13 cellular contexts compared by ENCODE assay signal in genomic region chr16:53081032-53081424, GRCh38. TPM values are rescaled to one million over a fixed set of nuclear protein-coding genes. Genes with fewer than 3 reads are reported as not detected.
DNase-seq lines count a peak whose midpoint lies in the region; ATAC-seq and TF ChIP-seq lines count a peak whose summit lies in the region.
"Had no signal": no experiment of that assay in that cellular context is flagged by ENCODE, and none has a peak within 500 bp of the region (broad histone marks: within the 10 kb centered on the region; RNA-seq: fewer than 3 reads in every experiment).

No MANE protein-coding gene starts in this region.

- ATAC-seq in HG02678 (IDR thresholded peaks at IDR 0.05; ENCODE audit: unreplicated experiment) (no peak), GM18861 (IDR thresholded peaks at IDR 0.05; ENCODE audit: unreplicated experiment) (no peak), sciatic nerve (no peak)

- no peaks in the 10 kb centered on the region for H3K36me3 Mint-ChIP-seq in activated T-cell treated with anti-CD3 and anti-CD28 coated beads, Interleukin-2, amount 50 U/mL, for 24 hours (ENCODE audit: low read depth)

- DNase-seq in Karpas-422 (peak; percentile 7), dorsolateral prefrontal cortex (no peak), sciatic nerve (ENCODE audit: low spot score) (no peak)
- DNase-seq in activated T-cell treated with anti-CD3 and anti-CD28 coated beads, Interleukin-2, amount 50 U/mL, for 24 hours, result no peak
- DNase-seq: activated CD4-positive, CD25-positive, alpha-beta regulatory T cell treated with anti-CD3 and anti-CD28 coated beads, Interleukin-2, amount 50 U/mL, for 72 hours; CD4-positive, CD25-positive, alpha-beta regulatory T cell; SHP77 treated with DMSO at 0.1 percent for 48 hours had no signal

- peaks cover 88% of the 10 kb centered on the region for H3K79me2 ChIP-seq in Karpas-422 (ENCODE audit: low read length)

- H3K9me3 ChIP-seq in Karpas-422 (ENCODE audit: low read length), result no peaks in the 10 kb centered on the region
- H3K9me3 ChIP-seq in mesodermal cell (ENCODE audit: control insufficient read depth, low read length), result no peaks in the 10 kb centered on the region
- no peaks in the 10 kb centered on the region for H3K9me3 ChIP-seq in subcutaneous abdominal adipose tissue (ENCODE audit: control insufficient read depth in 5 of 5, low read length in 5 of 5)

- H3K4me1 Mint-ChIP-seq in activated T-cell treated with anti-CD3 and anti-CD28 coated beads, Interleukin-2, amount 50 U/mL, for 24 hours (ENCODE audit: low read depth), result peaks cover 10% of the 10 kb centered on the region
- H3K4me1 Mint-ChIP-seq: CD4-positive, CD25-positive, alpha-beta regulatory T cell had no signal

- H3K4me3 ChIP-seq in Karpas-422 (ENCODE audit: low read length), result no peak overlapping the region
- H3K4me3 ChIP-seq in dorsolateral prefrontal cortex, result peak overlapping the region in 8 of 59 donors; percentile 0 to 30 (median 11)
- H3K4me3 ChIP-seq in mesodermal cell (ENCODE audit: extremely low read depth, insufficient read depth, low read length, poor library complexity, severe bottlenecking), result no peak overlapping the region
- H3K4me3 ChIP-seq in subcutaneous abdominal adipose tissue (ENCODE audit: low read depth in 1 of 5, low read length in 5 of 5), result no peak overlapping the region

- H3K27ac ChIP-seq in Karpas-422 (ENCODE audit: low read length) (no peak overlapping the region), dorsolateral prefrontal cortex (peak overlapping the region in 36 of 59 donors; percentile 1 to 77 (median 32)), mesodermal cell (ENCODE audit: low read depth, low read length, severe bottlenecking) (peak overlapping the region; percentile 85), subcutaneous abdominal adipose tissue (ENCODE audit: low read depth, low read length) (peak overlapping the region; percentile 83)
- H3K27ac ChIP-seq: KMS-11 had no signal

- H4K20me1 ChIP-seq in Karpas-422 (ENCODE audit: insufficient read depth, low read depth, low read length), result no peaks in the 10 kb centered on the region; the same call in 1 of the 2 replicates

- no peaks in the 10 kb centered on the region for H3K36me3 ChIP-seq in Karpas-422 (ENCODE audit: insufficient read depth, low read length)
- H3K36me3 ChIP-seq in mesodermal cell (ENCODE audit: control insufficient read depth, insufficient read depth, low read length), result peaks cover 12% of the 10 kb centered on the region
- H3K36me3 ChIP-seq in subcutaneous abdominal adipose tissue (ENCODE audit: control insufficient read depth in 5 of 5, insufficient read depth in 5 of 5, low read length in 5 of 5), result no peaks in the 10 kb centered on the region

- intact Hi-C loops in dorsolateral prefrontal cortex (cut with DNase I), result loop anchor here in 1 of 2 donors (10.0 kb wide), 1 partner anchor 124 kb away; no protein-coding TSS in a partner anchor
- intact Hi-C loops in sciatic nerve (cut with DNase I), result no loop called here

- H3K9ac ChIP-seq in Karpas-422 (ENCODE audit: low read length) (no peak overlapping the region), subcutaneous abdominal adipose tissue (ENCODE audit: low read length in 5 of 5) (no peak overlapping the region)
- H3K9ac ChIP-seq: KMS-11 had no signal

- no peak overlapping the region for H3K27ac Mint-ChIP-seq in activated T-cell treated with anti-CD3 and anti-CD28 coated beads, Interleukin-2, amount 50 U/mL, for 24 hours
- H3K27ac Mint-ChIP-seq: CD4-positive, CD25-positive, alpha-beta regulatory T cell; memory B cell had no signal

- no peaks in the 10 kb centered on the region for H3K9me3 Mint-ChIP-seq in activated T-cell treated with anti-CD3 and anti-CD28 coated beads, Interleukin-2, amount 50 U/mL, for 24 hours

- no peaks in the 10 kb centered on the region for H3K27me3 ChIP-seq in Karpas-422 (ENCODE audit: low read length)
- no peaks in the 10 kb centered on the region for H3K27me3 ChIP-seq in dorsolateral prefrontal cortex
- no peaks in the 10 kb centered on the region for H3K27me3 ChIP-seq in subcutaneous abdominal adipose tissue (ENCODE audit: control insufficient read depth in 5 of 5, insufficient read depth in 4 of 5, low read length in 5 of 5)

- H3K9me2 ChIP-seq in Karpas-422 (replicated peaks; ENCODE audit: insufficient read depth, low read length), result no peaks in the 10 kb centered on the region

- H3K4me3 Mint-ChIP-seq in activated T-cell treated with anti-CD3 and anti-CD28 coated beads, Interleukin-2, amount 50 U/mL, for 24 hours, result no peak overlapping the region
- H3K4me3 Mint-ChIP-seq: CD4-positive, CD25-positive, alpha-beta regulatory T cell; memory B cell had no signal

- no peak overlapping the region for H2AFZ ChIP-seq in Karpas-422 (ENCODE audit: low read length)

- peaks cover 17% of the 10 kb centered on the region for H3K4me1 ChIP-seq in Karpas-422 (ENCODE audit: low read length)
- peaks cover 52% of the 10 kb centered on the region for H3K4me1 ChIP-seq in mesodermal cell (ENCODE audit: control insufficient read depth, insufficient read depth, low read length, poor library complexity, severe bottlenecking)
- H3K4me1 ChIP-seq in subcutaneous abdominal adipose tissue (ENCODE audit: control insufficient read depth in 5 of 5, insufficient read depth in 5 of 5, low read length in 5 of 5), result peaks cover 21 to 58% (median 53%) of the 10 kb centered on the region in 5 donors

- H3K27me3 Mint-ChIP-seq in activated T-cell treated with anti-CD3 and anti-CD28 coated beads, Interleukin-2, amount 50 U/mL, for 24 hours, result no peaks in the 10 kb centered on the region
- H3K27me3 Mint-ChIP-seq: CD4-positive, CD25-positive, alpha-beta regulatory T cell; memory B cell had no signal

- no peak for TF ChIP-seq CTCF in dorsolateral prefrontal cortex (IDR thresholded peaks at IDR 0.05 in 54 of 56, conservative IDR thresholded peaks at IDR 0.05 in 2 of 56; ENCODE audit: low read depth in 1 of 56, partially characterized antibody in 56 of 56)

- no peak overlapping the region for H3K4me2 ChIP-seq in Karpas-422 (ENCODE audit: low read depth, low read length, poor library complexity, severe bottlenecking)
- H3K4me2 ChIP-seq: KMS-11 had no signal

RNA-seq across cellular contexts. Expression of gene CHD9, which starts 26.2 kb away (rescaled TPM):
- total RNA-seq in Karpas-422 (2014; rRNA removed; shearing (Covaris generic); ENCODE audit: low replicate concordance), result 75.9 and 111 TPM in 2 replicates
- 100 to 1,000 TPM; 104 to 179 (median 138) TPM for total RNA-seq in dorsolateral prefrontal cortex
- polyA plus RNA-seq in mesodermal cell (2013, experiment 1 of 2), result 32.8 TPM
- polyA plus RNA-seq in mesodermal cell (2013, experiment 2 of 2), result 31.9 TPM
- total RNA-seq in sciatic nerve, result 137 TPM

RNA-seq across cellular contexts. Expression of gene CHD9NB, which starts 28.3 kb away (rescaled TPM):
- total RNA-seq in Karpas-422 (2014; rRNA removed; shearing (Covaris generic); ENCODE audit: low replicate concordance), result not detected in 2 replicates
- 1 to 10 TPM in 6 of 120 experiments, under 1 TPM in 41, not detected in 73; 0.26 to 2.4 (median 0.57) TPM for total RNA-seq in dorsolateral prefrontal cortex
- 2.1 TPM for polyA plus RNA-seq in mesodermal cell (2013, experiment 1 of 2)
- 1.6 TPM for polyA plus RNA-seq in mesodermal cell (2013, experiment 2 of 2)
- 7.5 TPM for total RNA-seq in sciatic nerve
- total RNA-seq: CD4-positive, CD25-positive, alpha-beta regulatory T cell had no signal
- polyA plus RNA-seq: CD4-positive, CD25-positive, alpha-beta regulatory T cell had no signal
